ENCODE assay signal across 8 cellular contexts in genomic region chr16:57736419-57737281, GRCh38. TPM values are rescaled to one million over a fixed set of nuclear protein-coding genes. Genes with fewer than 3 reads are reported as not detected.
A peak's percentile ranks its signal among the peaks of the same experiment; 100 is the strongest.
DNase-seq lines count a peak whose midpoint lies in the region; ATAC-seq and TF ChIP-seq lines count a peak whose summit lies in the region.

No MANE protein-coding gene starts in this region.

- no peak overlapping the region for H3K18ac ChIP-seq in trophoblast cell (ENCODE audit: low read length)

- H3K4me1 ChIP-seq in heart right ventricle (peaks cover 11 to 28% (median 19%) of the 10 kb centered on the region in 9 donors), trophoblast cell (ENCODE audit: control insufficient read depth in 1 of 2, insufficient read depth in 2 of 2, low read length in 2 of 2) (peaks cover 10 to 15% of the 10 kb centered on the region in 2 experiments)

- peak in 3 of 8 donors; percentile 7 to 21 (median 14) for ATAC-seq in heart right ventricle
- ATAC-seq in GM21367 (IDR thresholded peaks at IDR 0.05; ENCODE audit: unreplicated experiment): no peak
- no peak for ATAC-seq in HG02763 (IDR thresholded peaks at IDR 0.05; ENCODE audit: unreplicated experiment)

- H3K23ac ChIP-seq in trophoblast cell (ENCODE audit: low read length): no peak overlapping the region

- H3K27me3 Mint-ChIP-seq in activated naive CD8-positive, alpha-beta T cell treated with anti-CD3 and anti-CD28 coated beads for 36 hours: no peaks in the 10 kb centered on the region

- no peak overlapping the region for H3K14ac ChIP-seq in trophoblast cell (ENCODE audit: low read length)

- H3K27ac ChIP-seq in C4-2B (peak overlapping the region; percentile 61), HL-60 (replicated peaks) (peak overlapping the region; percentile 90), heart right ventricle (peak overlapping the region in 9 of 10 donors; percentile 13 to 82 (median 73)), trophoblast cell (ENCODE audit: low read depth, low read length) (no peak overlapping the region)

- H3K9me3 Mint-ChIP-seq in activated naive CD8-positive, alpha-beta T cell treated with anti-CD3 and anti-CD28 coated beads for 36 hours: peaks cover 9% of the 10 kb centered on the region

- peak overlapping the region; percentile 95 for H3K27ac Mint-ChIP-seq in activated naive CD8-positive, alpha-beta T cell treated with anti-CD3 and anti-CD28 coated beads for 36 hours

- no peak overlapping the region for H4K12ac ChIP-seq in trophoblast cell (ENCODE audit: low read depth, low read length)

- H3K4ac ChIP-seq in trophoblast cell (ENCODE audit: low read depth, low read length): no peak overlapping the region

- no peak overlapping the region for H2AK5ac ChIP-seq in trophoblast cell (ENCODE audit: low read length)

- peak overlapping the region; percentile 16 for H3K9ac ChIP-seq in trophoblast cell (ENCODE audit: low read length)

- peak overlapping the region; percentile 98 for H3K4me3 Mint-ChIP-seq in activated naive CD8-positive, alpha-beta T cell treated with anti-CD3 and anti-CD28 coated beads for 36 hours

- TF ChIP-seq CTCF in C4-2B (conservative IDR thresholded peaks at IDR 0.05) (no peak; the same call in 1 of the 2 replicates), HL-60 (IDR thresholded peaks at IDR 0.05; ENCODE audit: insufficient read depth, low read length) (no peak), heart right ventricle (IDR thresholded peaks at IDR 0.05) (peak in 4 of 9 donors; percentile 14 to 30 (median 28))

- no peaks in the 10 kb centered on the region for H3K27me3 ChIP-seq in HL-60 (ENCODE audit: insufficient read depth, poor library complexity, severe bottlenecking)
- no peaks in the 10 kb centered on the region for H3K27me3 ChIP-seq in heart right ventricle
- no peaks in the 10 kb centered on the region for H3K27me3 ChIP-seq in trophoblast cell (ENCODE audit: insufficient read depth, low read length)

- H3K36me3 ChIP-seq in heart right ventricle: peaks cover 0 to 16% (median 0%) of the 10 kb centered on the region in 9 donors
- H3K36me3 ChIP-seq in trophoblast cell (ENCODE audit: control insufficient read depth in 1 of 2, insufficient read depth in 2 of 2, low read length in 2 of 2): no peaks in the 10 kb centered on the region

- WGBS in heart right ventricle, 2 donors: 12 to 17% methylated on average over 21 of the region's 21 CpGs
- WGBS in trophoblast cell (ENCODE audit: extremely low coverage, insufficient coverage, insufficient read length): no CpG with 5 or more reads among the region's 21 CpGs

- H3K79me2 ChIP-seq in trophoblast cell (ENCODE audit: control insufficient read depth, insufficient read depth, low read length, poor library complexity): peaks cover 3% of the 10 kb centered on the region

- DNase-seq in HL-60 (ENCODE audit: low read depth in 1 of 2, low spot score in 1 of 2) (peak; percentile 45 to 70), RKO (ENCODE audit: low spot score) (peak; percentile 87), heart right ventricle (no peak), trophoblast cell (peak; percentile 77 to 78)
- peak; percentile 45 for DNase-seq in activated naive CD8-positive, alpha-beta T cell treated with anti-CD3 and anti-CD28 coated beads for 36 hours

- peaks cover 5% of the 10 kb centered on the region for H3K79me1 ChIP-seq in trophoblast cell (ENCODE audit: low read length)

- peak overlapping the region; percentile 90 for H3K4me2 ChIP-seq in trophoblast cell (ENCODE audit: low read length)

- H4K8ac ChIP-seq in trophoblast cell (ENCODE audit: low read depth, low read length): peak overlapping the region; percentile 79

- intact Hi-C loops in heart right ventricle (cut with DNase I): no loop called here

- H3K4me1 Mint-ChIP-seq in activated naive CD8-positive, alpha-beta T cell treated with anti-CD3 and anti-CD28 coated beads for 36 hours: peaks cover 17% of the 10 kb centered on the region

- H2BK120ac ChIP-seq in trophoblast cell (ENCODE audit: insufficient read depth, low read length, poor library complexity): no peak overlapping the region

- no peak overlapping the region for H2BK5ac ChIP-seq in trophoblast cell (ENCODE audit: low read depth, low read length, poor library complexity)

- no peak overlapping the region for H2BK12ac ChIP-seq in trophoblast cell (ENCODE audit: low read length)

- H2AFZ ChIP-seq in trophoblast cell (ENCODE audit: insufficient read depth, low read length, poor library complexity): peak overlapping the region; percentile 41

- H3K36me3 Mint-ChIP-seq in activated naive CD8-positive, alpha-beta T cell treated with anti-CD3 and anti-CD28 coated beads for 36 hours: peaks cover 13% of the 10 kb centered on the region

- H3K4me3 ChIP-seq in HL-60 (replicated peaks; ENCODE audit: insufficient read depth, low read length): peak overlapping the region; percentile 98
- peak overlapping the region; percentile 67 to 94 (median 76) for H3K4me3 ChIP-seq in heart right ventricle
- no peak overlapping the region for H3K4me3 ChIP-seq in trophoblast cell (ENCODE audit: low read depth, low read length)

- H3K9me3 ChIP-seq in heart right ventricle (peaks cover 0 to 7% (median 0%) of the 10 kb centered on the region in 11 donors), trophoblast cell (ENCODE audit: insufficient read depth, low read depth, low read length) (no peaks in the 10 kb centered on the region)

- no peak overlapping the region for H4K91ac ChIP-seq in trophoblast cell (ENCODE audit: low read depth, low read length)

RNA-seq across cellular contexts. Expression of gene KATNB1, which starts 1.1 kb away (rescaled TPM):
- 10 to 100 TPM; 51.2 to 55.5 TPM for total RNA-seq in activated naive CD8-positive, alpha-beta T cell treated with anti-CD3 and anti-CD28 coated beads for 36 hours
- total RNA-seq in heart right ventricle: 10 to 100 TPM in 7 of 10 donors, 1 to 10 TPM in 3; 9.0 to 14.0 (median 11.0) TPM
- 10 to 100 TPM in 1 of 2 donors, 1 to 10 TPM in 1; 9.8 to 15.1 TPM for polyA plus RNA-seq in heart right ventricle
- polyA plus RNA-seq in trophoblast cell (2013): 7.0 and 7.9 TPM in 2 replicates

RNA-seq across cellular contexts. Expression of gene DRC7, which starts 42.0 kb away (rescaled TPM):
- not detected for total RNA-seq in activated naive CD8-positive, alpha-beta T cell treated with anti-CD3 and anti-CD28 coated beads for 36 hours
- under 1 TPM in 1 of 10 donors, not detected in 9; 0.09 TPM for total RNA-seq in heart right ventricle
- not detected for polyA plus RNA-seq in heart right ventricle
- polyA plus RNA-seq in trophoblast cell (2013): 0.06 and 0.19 TPM in 2 replicates

Comparison
In these comparisons a context has a peak if more than half of its experiments do, and no peak if none do; other contexts are left out.
1. DNase-seq: peak in HL-60 (2 of 2), RKO (single experiment), activated naive CD8-positive, alpha-beta T cell treated with anti-CD3 and anti-CD28 coated beads for 36 hours (single experiment) and trophoblast cell (2 of 2); none in heart right ventricle (0 of 2).